In the genomic region with DNA sequence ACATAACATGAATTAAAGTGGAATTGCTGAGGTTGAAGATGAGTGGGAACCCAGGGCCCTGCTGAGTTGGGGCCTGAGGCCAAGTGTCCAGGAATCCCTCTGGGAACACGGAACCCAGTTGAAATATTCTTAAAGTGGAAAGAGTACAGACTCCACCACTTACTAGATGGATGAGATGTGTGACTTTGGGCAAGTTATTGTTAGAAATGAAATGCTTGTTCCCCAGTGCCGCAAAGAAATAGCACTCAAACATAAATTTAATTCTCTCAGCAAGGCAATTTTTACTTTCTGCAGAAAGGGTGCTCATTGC, we compare ENCODE assay signal across 20 cellular contexts.
"Had no signal": no experiment of that assay in that cellular context is flagged by ENCODE, and none has a peak within 500 bp of the region (broad histone marks: within the 10 kb centered on the region; RNA-seq: fewer than 3 reads in every experiment).

No MANE protein-coding gene starts in this region.

- H3K9me3 ChIP-seq: colonic mucosa had no signal

- H3K4me3 Mint-ChIP-seq: nephron progenitor cell; stimulated activated memory B cell treated with anti-CD40 and anti-IgM and Interleukin-4, amounts not matched to agents 10 μg/mL and 1 μg/mL and 100 μg/mL, for 72 hours; stimulated activated naive CD8-positive, alpha-beta T cell treated with anti-CD3 and anti-CD28 coated beads, Interleukin-15, Interleukin-2, amounts not matched to agents 100 ng/mL and 50 ng/mL, for 24 hours had no signal

- H3K4me3 ChIP-seq: colonic mucosa, dorsolateral prefrontal cortex, esophagus muscularis mucosa, psoas muscle, spleen, transverse colon had no signal

- ATAC-seq: naive thymus-derived CD4-positive, alpha-beta T cell; sciatic nerve; stimulated activated memory B cell treated with anti-CD40 and anti-IgM and Interleukin-4, amounts not matched to agents 10 μg/mL and 1 μg/mL and 100 μg/mL, for 72 hours had no signal

- H3K27ac Mint-ChIP-seq: nephron progenitor cell; stimulated activated memory B cell treated with anti-CD40 and anti-IgM and Interleukin-4, amounts not matched to agents 10 μg/mL and 1 μg/mL and 100 μg/mL, for 72 hours; stimulated activated naive CD8-positive, alpha-beta T cell treated with anti-CD3 and anti-CD28 coated beads, Interleukin-15, Interleukin-2, amounts not matched to agents 100 ng/mL and 50 ng/mL, for 24 hours had no signal

- H3K27ac ChIP-seq: colonic mucosa, epithelial cell of prostate, esophagus muscularis mucosa, spleen, transverse colon had no signal

- H3K27me3 ChIP-seq: colonic mucosa, dorsolateral prefrontal cortex, esophagus muscularis mucosa, spleen, transverse colon had no signal

- H3K27me3 Mint-ChIP-seq: naive thymus-derived CD4-positive, alpha-beta T cell; stimulated activated memory B cell treated with anti-CD40 and anti-IgM and Interleukin-4, amounts not matched to agents 10 μg/mL and 1 μg/mL and 100 μg/mL, for 72 hours; stimulated activated naive CD8-positive, alpha-beta T cell treated with anti-CD3 and anti-CD28 coated beads, Interleukin-15, Interleukin-2, amounts not matched to agents 100 ng/mL and 50 ng/mL, for 24 hours had no signal

- H3K36me3 ChIP-seq: colonic mucosa, esophagus muscularis mucosa, spleen, transverse colon had no signal

- DNase-seq: colonic mucosa; dorsolateral prefrontal cortex; effector CD8-positive, alpha-beta T cell; head of caudate nucleus; hippocampal formation; mammary epithelial cell; naive thymus-derived CD4-positive, alpha-beta T cell; nephron progenitor cell; psoas muscle; retina; spleen; stimulated activated CD4-positive, alpha-beta T cell treated with anti-CD3 and anti-CD28 coated beads, Interleukin-15, amount 100 ng/mL, for 24 hours; stimulated activated CD4-positive, alpha-beta T cell treated with anti-CD3 and anti-CD28 coated beads, Interleukin-1b, Interleukin-23, amount 100 ng/mL, for 48 hours; stimulated activated CD4-positive, alpha-beta T cell treated with anti-CD3 and anti-CD28 coated beads, Interleukin-4, amount 100 ng/mL, for 24 hours; transverse colon had no signal
